ENCODE assay signal across 1 cellular context in genomic region chr7:47978790-47979144, GRCh38.
A peak's percentile ranks its signal among the peaks of the same experiment; 100 is the strongest.
TF ChIP-seq lines count a peak whose summit lies in the region.

No MANE protein-coding gene starts in this region.

TF ChIP-seq in K562, 482 proteins besides CTCF, POLR2A, EP300 and RAD21:
- TF ChIP-seq LEF1 (IDR thresholded peaks at IDR 0.05) (no peak), DPF2 (IDR thresholded peaks at IDR 0.05) (peak; percentile 55), L3MBTL2 (IDR thresholded peaks at IDR 0.05) (0 out of 2 replicates have a peak, but pooled peaks have one; percentile 41), CBFA2T3 (IDR thresholded peaks at IDR 0.05) (0 out of 2 replicates have a peak, but pooled peaks have one; percentile 29), ZBTB12 (CRISPR knock-in tag; IDR thresholded peaks at IDR 0.05) (no peak), ETS2 (tag; IDR thresholded peaks at IDR 0.05; ENCODE audit: borderline replicate concordance, poor library complexity, severe bottlenecking) (no peak), FOXM1 (IDR thresholded peaks at IDR 0.05; ENCODE audit: low read depth) (0 out of 2 replicates have a peak, but pooled peaks have one; percentile 19), FOXM1 (CRISPR knock-in tag; IDR thresholded peaks at IDR 0.05; ENCODE audit: low read depth) (no peak), POLR3G (IDR thresholded peaks at IDR 0.05; ENCODE audit: extremely low read depth, insufficient read length, insufficient replicate concordance) (no peak), TEAD1 (CRISPR knock-in tag; IDR thresholded peaks at IDR 0.05) (peak in 1 of 2 experiments; percentile 43; a peak in 1 of 4 replicates), TAL1 (IDR thresholded peaks at IDR 0.05) (peak; percentile 17; the same call in 1 of the 2 replicates), ZNF24 (IDR thresholded peaks at IDR 0.05) (peak; percentile 80), ZNF324 (CRISPR knock-in tag; IDR thresholded peaks at IDR 0.05) (0 out of 2 replicates have a peak, but pooled peaks have one; percentile 23), NR2C2 (CRISPR knock-in tag; IDR thresholded peaks at IDR 0.05) (no peak), NR2C2 (tag; IDR thresholded peaks at IDR 0.05) (no peak), MGA (IDR thresholded peaks at IDR 0.05) (0 out of 2 replicates have a peak, but pooled peaks have one; percentile 46)
